Comparison of ENCODE assay signal across 18 cellular contexts in genomic region chr2:8144785-8145184, GRCh38.
A peak's percentile ranks its signal among the peaks of the same experiment; 100 is the strongest.
DNase-seq lines count a peak whose midpoint lies in the region; ATAC-seq and TF ChIP-seq lines count a peak whose summit lies in the region.
"Had no signal": no experiment of that assay in that cellular context is flagged by ENCODE, and none has a peak within 500 bp of the region (broad histone marks: within the 10 kb centered on the region; RNA-seq: fewer than 3 reads in every experiment).

No MANE protein-coding gene starts in this region.

- no peaks in the 10 kb centered on the region for H3K27me3 ChIP-seq in IMR-90 (ENCODE audit: control insufficient read depth, insufficient read depth, low read length)
- H3K27me3 ChIP-seq in left ventricle myocardium inferior (ENCODE audit: low read depth): no peaks in the 10 kb centered on the region
- H3K27me3 ChIP-seq: vagina had no signal

- no peak overlapping the region for H3K4me3 ChIP-seq in IMR-90 (ENCODE audit: insufficient read depth, low read depth, low read length)
- H3K4me3 ChIP-seq in astrocyte of the spinal cord (ENCODE audit: low read depth, low read length): no peak overlapping the region
- no peak overlapping the region for H3K4me3 ChIP-seq in left ventricle myocardium inferior
- H3K4me3 ChIP-seq: A549, vagina had no signal

- no peaks in the 10 kb centered on the region for H3K79me1 ChIP-seq in IMR-90 (ENCODE audit: low read depth in 1 of 2, low read length in 2 of 2)

- H2BK15ac ChIP-seq in IMR-90 (ENCODE audit: low read depth, low read length): no peak overlapping the region

- peak; percentile 31 for DNase-seq in A172 (ENCODE audit: low spot score)
- peak; percentile 95 for DNase-seq in IMR-90
- peak; percentile 74 for DNase-seq in astrocyte of the spinal cord (ENCODE audit: low read depth, low spot score)
- peak; percentile 65 for DNase-seq in iris pigment epithelial cell (ENCODE audit: low read depth)
- DNase-seq in DMS79 (lab: John Stamatoyannopoulos, UW): no peak
- no peak for DNase-seq in left ventricle myocardium inferior
- DNase-seq in caudate nucleus (lab: John Stamatoyannopoulos, UW): no peak
- DNase-seq: activated CD4-positive, alpha-beta T cell treated with anti-CD3 and anti-CD28 coated beads, Interleukin-2, amount 10 ng/mL, durations not matched to agents 7 days and 5 days; activated T-cell treated with anti-CD3 and anti-CD28 coated beads, Interleukin-2, amount 50 U/mL, for 24 hours; CD8-positive, alpha-beta memory T cell; glutamatergic neuron; NCI-H187; NCI-H510A; stimulated activated CD4-positive, alpha-beta T cell treated with anti-CD3 and anti-CD28 coated beads, Interleukin-1b, Interleukin-23, amount 100 ng/mL, for 48 hours; substantia nigra had no signal

- peak overlapping the region; percentile 18; the same call in 1 of the 2 replicates for H3K18ac ChIP-seq in IMR-90 (ENCODE audit: low read depth, low read length)

- H2BK20ac ChIP-seq in IMR-90 (ENCODE audit: low read depth, low read length): peak overlapping the region; percentile 75

- no peak for TF ChIP-seq POLR2A in IMR-90 (IDR thresholded peaks at IDR 0.05; ENCODE audit: low read depth, low read length)

- intact Hi-C loops in IMR-90 (cut with micrococcal nuclease): loop anchor here (5.0 to 10.0 kb wide), 2 partner anchors 160 to 538 kb away; partner anchors contain the start of gene ID2
- intact Hi-C loops in left ventricle myocardium inferior (cut with micrococcal nuclease): no loop called here

- H2AFZ ChIP-seq in IMR-90 (replicated peaks; ENCODE audit: low read length, poor library complexity): no peak overlapping the region

- H2AK5ac ChIP-seq in IMR-90 (ENCODE audit: low read depth, low read length): no peak overlapping the region

- TF ChIP-seq CTCF in IMR-90 (conservative IDR thresholded peaks at IDR 0.05; ENCODE audit: low read depth, low read length): no peak
- no peak for TF ChIP-seq CTCF in astrocyte of the spinal cord (IDR thresholded peaks at IDR 0.05; ENCODE audit: low read depth, low read length)
- no peak for TF ChIP-seq CTCF in left ventricle myocardium inferior (IDR thresholded peaks at IDR 0.05; ENCODE audit: borderline replicate concordance)

- no peak overlapping the region for H3K27ac ChIP-seq in IMR-90 (ENCODE audit: insufficient read depth, low read length)
- no peak overlapping the region for H3K27ac ChIP-seq in left ventricle myocardium inferior (replicated peaks)
- H3K27ac ChIP-seq in caudate nucleus (ENCODE audit: low read depth, low read length): no peak overlapping the region
- H3K27ac ChIP-seq: A549, vagina had no signal

- POLR2A ChIA-PET in IMR-90 (lab: Charles Lee; ENCODE audit: unreplicated experiment): interaction anchor here (0.6 kb wide), 1 partner anchor 147 kb away, joined by 3 read pairs; no protein-coding TSS in a partner anchor

- no peak overlapping the region for H3K56ac ChIP-seq in IMR-90 (ENCODE audit: extremely low read depth, insufficient read depth, low read length)

- peak overlapping the region; percentile 68 for H2BK5ac ChIP-seq in IMR-90 (ENCODE audit: low read depth, low read length, poor library complexity, severe bottlenecking)

- no peak overlapping the region for H2AK9ac ChIP-seq in IMR-90 (replicated peaks; ENCODE audit: low read depth, low read length, poor library complexity)

- no CpG with 5 or more reads among the region's 3 CpGs for WGBS in IMR-90 (ENCODE audit: extremely low coverage in 2 of 2, insufficient read length in 1 of 2), 2 experiments

- ATAC-seq in IMR-90 (ENCODE audit: low read depth) (peak; percentile 79), GM18498 (IDR thresholded peaks at IDR 0.05; ENCODE audit: unreplicated experiment) (no peak)
- ATAC-seq: A549 had no signal

- no peaks in the 10 kb centered on the region for H4K20me1 ChIP-seq in IMR-90 (ENCODE audit: insufficient read depth, low read length)

- peaks cover 18% of the 10 kb centered on the region for H3K4me1 ChIP-seq in IMR-90 (ENCODE audit: control insufficient read depth, insufficient read depth, low read length)
- peaks cover 21% of the 10 kb centered on the region for H3K4me1 ChIP-seq in left ventricle myocardium inferior
- H3K4me1 ChIP-seq: vagina had no signal

- CTCF ChIA-PET in IMR-90 (lab: Yijun Ruan, JAX): no interaction called here

- peaks cover 21% of the 10 kb centered on the region for H3K9me1 ChIP-seq in IMR-90 (ENCODE audit: insufficient read depth, low read length)

- no peak overlapping the region for H3K9ac ChIP-seq in IMR-90 (ENCODE audit: low read depth, low read length)

- peak overlapping the region in 1 of 2 experiments; percentile 27; a peak in 2 of 4 replicates for H4K8ac ChIP-seq in IMR-90 (ENCODE audit: low read depth in 2 of 2, low read length in 2 of 2)

- 0 out of 2 replicates have a peak overlapping the region, but pooled peaks have one; percentile 0 for H4K91ac ChIP-seq in IMR-90 (ENCODE audit: insufficient read depth, low read depth, low read length)

- peak overlapping the region; percentile 11; the same call in 1 of the 2 replicates for H4K5ac ChIP-seq in IMR-90 (ENCODE audit: low read depth, low read length)

- peak overlapping the region; percentile 53; the same call in 1 of the 2 replicates for H3K4me2 ChIP-seq in IMR-90 (ENCODE audit: low read depth, low read length)
- H3K4me2 ChIP-seq: A549 had no signal

- no peak overlapping the region for H3K23ac ChIP-seq in IMR-90 (ENCODE audit: low read depth, low read length)

- H3K4ac ChIP-seq in IMR-90 (ENCODE audit: low read depth, low read length): peak overlapping the region; percentile 47

- H3K14ac ChIP-seq in IMR-90 (replicated peaks; ENCODE audit: low read depth, low read length): peak overlapping the region; percentile 41; the same call in 1 of the 2 replicates

- H2BK120ac ChIP-seq in IMR-90 (ENCODE audit: low read depth, low read length): peak overlapping the region; percentile 62

- dilution Hi-C loops in IMR-90 (cut with HindIII; ENCODE audit: low sequenced_read_pairs, unreplicated experiment): no loop called here

- no peaks in the 10 kb centered on the region for H3K9me3 ChIP-seq in IMR-90 (ENCODE audit: control insufficient read depth, insufficient read depth, low read length)
- no peaks in the 10 kb centered on the region for H3K9me3 ChIP-seq in left ventricle myocardium inferior (replicated peaks)
- H3K9me3 ChIP-seq: A549, vagina had no signal

- in situ Hi-C loops in IMR-90 (cut with MboI; ENCODE audit: low sequenced_read_pairs): no loop called here
- in situ Hi-C loops in astrocyte of the spinal cord (cut with HindIII; ENCODE audit: low sequenced_read_pairs): no loop called here

- no TSS peak for BruUV-seq in IMR-90 (replicated peaks; lab: Mats Ljungman, UMichigan)

- no peak for TF ChIP-seq RAD21 in IMR-90 (IDR thresholded peaks at IDR 0.05; ENCODE audit: low read length)

- H3K36me3 ChIP-seq in IMR-90 (ENCODE audit: control insufficient read depth, insufficient read depth, low read length) (no peaks in the 10 kb centered on the region), left ventricle myocardium inferior (no peaks in the 10 kb centered on the region)
- H3K36me3 ChIP-seq: vagina had no signal

TF ChIP-seq in IMR-90, 13 proteins besides CTCF, POLR2A, EP300 and RAD21:
- TF ChIP-seq BHLHE40 (IDR thresholded peaks at IDR 0.05; ENCODE audit: low read depth, low read length) (peak; percentile 67), FOS (IDR thresholded peaks at IDR 0.05; ENCODE audit: low read depth, low read length) (0 out of 2 replicates have a peak, but pooled peaks have one; percentile 54), MAFK (IDR thresholded peaks at IDR 0.05; ENCODE audit: low read depth, low read length) (peak; percentile 51)
- TF ChIP-seq, protein P1, sequence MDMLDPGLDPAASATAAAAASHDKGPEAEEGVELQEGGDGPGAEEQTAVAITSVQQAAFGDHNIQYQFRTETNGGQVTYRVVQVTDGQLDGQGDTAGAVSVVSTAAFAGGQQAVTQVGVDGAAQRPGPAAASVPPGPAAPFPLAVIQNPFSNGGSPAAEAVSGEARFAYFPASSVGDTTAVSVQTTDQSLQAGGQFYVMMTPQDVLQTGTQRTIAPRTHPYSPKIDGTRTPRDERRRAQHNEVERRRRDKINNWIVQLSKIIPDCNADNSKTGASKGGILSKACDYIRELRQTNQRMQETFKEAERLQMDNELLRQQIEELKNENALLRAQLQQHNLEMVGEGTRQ (IDR thresholded peaks at IDR 0.05; ENCODE audit: low read depth, low read length): no peak

Comparison
In these comparisons a context has a peak if more than half of its experiments do, and no peak if none do; other contexts are left out.
1. DNase-seq: peak in A172 (single experiment), IMR-90 (single experiment), astrocyte of the spinal cord (single experiment) and iris pigment epithelial cell (single experiment); none in DMS79 (single experiment), left ventricle myocardium inferior (single experiment) and caudate nucleus (0 of 61).